Comparison of ENCODE assay signal across 13 cellular contexts in the genomic region with DNA sequence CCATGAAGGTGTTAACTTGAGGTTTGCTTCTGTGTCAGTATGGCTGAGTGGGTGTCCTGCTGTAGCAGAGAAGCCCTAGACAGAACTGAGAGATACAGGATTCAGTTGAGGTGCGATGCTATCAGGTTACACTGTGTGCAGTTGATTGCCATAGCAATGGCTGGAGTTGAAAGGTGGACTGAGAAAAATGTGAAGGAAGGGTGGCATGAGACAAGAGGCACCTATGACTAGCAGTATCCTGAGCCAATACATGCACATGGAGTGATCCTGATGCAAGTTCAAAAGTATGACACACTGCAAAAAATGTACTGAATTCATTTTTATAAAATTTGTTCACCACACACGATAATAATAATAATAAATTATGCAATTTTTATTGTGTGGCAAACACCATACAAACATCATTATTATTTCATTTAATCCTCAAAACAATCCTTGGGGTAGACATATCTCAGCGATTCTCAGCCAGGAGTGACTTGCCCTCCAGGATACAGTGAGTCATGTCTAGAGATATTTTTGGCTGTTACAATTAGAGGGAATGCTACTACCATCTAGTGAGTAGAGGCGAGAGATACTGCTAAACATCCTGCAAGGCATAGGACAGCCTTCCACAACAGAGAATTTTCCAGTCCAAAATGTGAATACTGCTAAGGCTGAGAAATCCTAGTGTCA. TPM values are rescaled to one million over a fixed set of nuclear protein-coding genes. Genes with fewer than 3 reads are reported as not detected.
DNase-seq lines count a peak whose midpoint lies in the region; TF ChIP-seq lines count a peak whose summit lies in the region.
"Had no signal": no experiment of that assay in that cellular context is flagged by ENCODE, and none has a peak within 500 bp of the region (broad histone marks: within the 10 kb centered on the region; RNA-seq: fewer than 3 reads in every experiment).

No MANE protein-coding gene starts in this region.

- in situ Hi-C loops in GM23248 (cut with MboI) = no loop called here

- peaks cover 4% of the 10 kb centered on the region; the same call in 1 of the 2 replicates for H3K79me2 ChIP-seq in GM23248 (ENCODE audit: insufficient read depth)

- peak overlapping the region; percentile 52 for H3K9ac ChIP-seq in GM23248

- CTCF ChIA-PET in RWPE1 (lab: Yijun Ruan, JAX) = no interaction called here

- no peak overlapping the region for H2AFZ ChIP-seq in GM23248

- DNase-seq in GM23248 = peak; percentile 90
- DNase-seq in RWPE1 (ENCODE audit: low spot score) = peak; percentile 80
- DNase-seq in fibroblast of the aortic adventitia (ENCODE audit: low read depth) = peak; percentile 81
- peak; percentile 67 for DNase-seq in renal cortical epithelial cell (ENCODE audit: low read depth)
- DNase-seq in activated naive CD4-positive, alpha-beta T cell treated with anti-CD3 and anti-CD28 coated beads, Interleukin-2, amount 50 U/mL, for 16 hours = no peak
- DNase-seq in NCI-H1092 treated with DMSO at 0.1 percent for 48 hours (lab: John Stamatoyannopoulos, UW) = no peak
- no peak for DNase-seq in foreskin melanocyte
- DNase-seq in NCI-H2107 treated with DMSO at 0.1 percent for 48 hours (lab: John Stamatoyannopoulos, UW; ENCODE audit: unreplicated experiment) = no peak
- DNase-seq: activated T-cell treated with anti-CD3 and anti-CD28 coated beads for 4 hours had no signal

- TF ChIP-seq CTCF in RWPE1 (conservative IDR thresholded peaks at IDR 0.05; ENCODE audit: low read depth) (peak; percentile 31), fibroblast of the aortic adventitia (IDR thresholded peaks at IDR 0.05; ENCODE audit: insufficient read depth, low read length) (peak; percentile 52)

- H3K4me3 ChIP-seq in GM23248 (no peak overlapping the region), fibroblast of the aortic adventitia (ENCODE audit: low read depth, low read length) (no peak overlapping the region)
- H3K4me3 ChIP-seq: prostate gland, SJSA1 had no signal

- peaks cover 29% of the 10 kb centered on the region for H3K4me1 ChIP-seq in GM23248 (ENCODE audit: insufficient read depth)
- H3K4me1 ChIP-seq: prostate gland, SJSA1 had no signal

- no peaks in the 10 kb centered on the region for H3K9me2 ChIP-seq in GM23248 (ENCODE audit: insufficient read depth)

- H3K9me3 ChIP-seq in GM23248 (ENCODE audit: low read depth) = no peaks in the 10 kb centered on the region
- H3K9me3 ChIP-seq: prostate gland, SJSA1 had no signal

- no peaks in the 10 kb centered on the region for H3K36me3 ChIP-seq in GM23248 (ENCODE audit: low read depth)
- H3K36me3 ChIP-seq: prostate gland, SJSA1 had no signal

- H4K20me1 ChIP-seq in GM23248 (ENCODE audit: insufficient read depth) = no peaks in the 10 kb centered on the region

- POLR2A ChIA-PET in RWPE1 (lab: Yijun Ruan, JAX; ENCODE audit: low non-redundant PET) = no interaction called here

- H3K27ac ChIP-seq in GM23248 = peak overlapping the region; percentile 77
- no peak overlapping the region for H3K27ac ChIP-seq in RWPE1
- H3K27ac ChIP-seq: prostate gland, SJSA1 had no signal

- WGBS in GM23248 (ENCODE audit: low coverage in 1 of 2, low lambda C conversion rate in 2 of 2, missing lambda C conversion rate in 2 of 2), 2 experiments = 23 to 24% methylated on average over 4 of the region's 4 CpGs

- no peaks in the 10 kb centered on the region for H3K27me3 ChIP-seq in GM23248 (replicated peaks; ENCODE audit: insufficient read depth)
- H3K27me3 ChIP-seq: SJSA1 had no signal

- peak overlapping the region; percentile 27 for H3K4me2 ChIP-seq in GM23248 (ENCODE audit: unreplicated experiment)

- H3F3A ChIP-seq in GM23248 (ENCODE audit: insufficient read depth) = peaks cover 21% of the 10 kb centered on the region

RNA-seq across cellular contexts. Expression of a gene that starts 3.9 kb away (rescaled TPM):
- total RNA-seq in GM23248 (2014; rRNA removed; shearing (Covaris generic)) = 1.2 and 2.8 TPM in 2 replicates
- 1.1 and 1.4 TPM in 2 replicates for polyA plus RNA-seq in GM23248 (2016; fragmentation: Nextera tagmentation; extraction: Ambion mirVana)
- total RNA-seq in fibroblast of the aortic adventitia (ENCODE audit: low replicate concordance) (2.7 and 5.6 TPM in 2 replicates), renal cortical epithelial cell (2.1 and 3.1 TPM in 2 replicates)

RNA-seq across cellular contexts. Expression of a gene that starts 19.6 kb away (rescaled TPM):
- total RNA-seq in GM23248 (2014; rRNA removed; shearing (Covaris generic)) = 4.2 and 7.9 TPM in 2 replicates
- polyA plus RNA-seq in GM23248 (2016; fragmentation: Nextera tagmentation; extraction: Ambion mirVana) = 2.0 and 2.3 TPM in 2 replicates
- 5.6 and 7.1 TPM in 2 replicates for total RNA-seq in fibroblast of the aortic adventitia (ENCODE audit: low replicate concordance)
- total RNA-seq in renal cortical epithelial cell = 8.0 and 13.0 TPM in 2 replicates

RNA-seq across cellular contexts. Expression of a gene that starts 51.1 kb away (rescaled TPM):
- not detected in 2 replicates for total RNA-seq in GM23248 (2014; rRNA removed; shearing (Covaris generic))
- not detected in 2 replicates for polyA plus RNA-seq in GM23248 (2016; fragmentation: Nextera tagmentation; extraction: Ambion mirVana)
- not detected in 2 replicates for total RNA-seq in fibroblast of the aortic adventitia (ENCODE audit: low replicate concordance)
- 0.20 TPM in 1 of 2 replicates, not detected in the other for total RNA-seq in renal cortical epithelial cell
- total RNA-seq: prostate gland, SJSA1 had no signal
- polyA plus RNA-seq: esophagus, IgD-negative memory B cell had no signal

Comparison
In these comparisons a context has a peak if more than half of its experiments do, and no peak if none do; other contexts are left out.
1. DNase-seq: peak in GM23248 (single experiment), RWPE1 (single experiment), fibroblast of the aortic adventitia (single experiment) and renal cortical epithelial cell (single experiment); none in activated naive CD4-positive, alpha-beta T cell treated with anti-CD3 and anti-CD28 coated beads, Interleukin-2, amount 50 U/mL, for 16 hours (single experiment), NCI-H1092 treated with DMSO at 0.1 percent for 48 hours (single experiment), foreskin melanocyte (single experiment) and NCI-H2107 treated with DMSO at 0.1 percent for 48 hours (single experiment).